In genomic region chr5:89320441-89320840, GRCh38 we compare ENCODE assay signal across 28 cellular contexts.
"Had no signal": no experiment of that assay in that cellular context is flagged by ENCODE, and none has a peak within 500 bp of the region (broad histone marks: within the 10 kb centered on the region; RNA-seq: fewer than 3 reads in every experiment).

No MANE protein-coding gene starts in this region.

- H3K36me3 ChIP-seq: breast epithelium, Peyer's patch, SJSA1 had no signal

- DNase-seq: activated CD4-positive, alpha-beta T cell treated with anti-CD3 and anti-CD28 coated beads for 48 hours; activated CD4-positive, alpha-beta T cell treated with anti-CD3 and anti-CD28 coated beads, Interleukin-2, amount 50 U/mL, for 48 hours; activated CD4-positive, CD25-positive, alpha-beta regulatory T cell treated with anti-CD3 and anti-CD28 coated beads, Interleukin-2, amount 50 U/mL, for 72 hours; activated CD8-positive, alpha-beta memory T cell treated with anti-CD3 and anti-CD28 coated beads, Interleukin-2, amount 10 ng/mL, durations not matched to agents 7 days and 5 days; activated effector memory CD4-positive, alpha-beta T cell treated with anti-CD3 and anti-CD28 coated beads, Interleukin-2, amount 50 U/mL, for 16 hours; activated naive CD4-positive, alpha-beta T cell treated with anti-CD3 and anti-CD28 coated beads for 36 hours; activated naive CD8-positive, alpha-beta T cell treated with anti-CD3 and anti-CD28 coated beads, Interleukin-2, amount 10 ng/mL, durations not matched to agents 7 days and 5 days; activated T-cell treated with anti-CD3 and anti-CD28 coated beads, Interleukin-2, amount 50 U/mL, for 24 hours; aorta; caudate nucleus; KBM-7; NCI-H1092; NCI-H1417; NCI-H2029; NCI-H2107; NCI-H2171 treated with DMSO at 0.1 percent for 48 hours; NCI-H226; NCI-H526; NCI-H774; Peyer's patch; SHP77; T-helper 9 cell had no signal

- H3K27ac ChIP-seq: breast epithelium, Peyer's patch, SJSA1 had no signal

- H3K36me3 Mint-ChIP-seq: activated CD8-positive, alpha-beta memory T cell treated with anti-CD3 and anti-CD28 coated beads, Interleukin-2, amount 10 ng/mL, durations not matched to agents 7 days and 5 days; activated naive CD8-positive, alpha-beta T cell treated with anti-CD3 and anti-CD28 coated beads, Interleukin-2, amount 10 ng/mL, durations not matched to agents 7 days and 5 days; WTC11 had no signal

- H3K4me3 Mint-ChIP-seq: activated CD8-positive, alpha-beta memory T cell treated with anti-CD3 and anti-CD28 coated beads, Interleukin-2, amount 10 ng/mL, durations not matched to agents 7 days and 5 days; activated naive CD4-positive, alpha-beta T cell treated with anti-CD3 and anti-CD28 coated beads for 36 hours; activated naive CD8-positive, alpha-beta T cell treated with anti-CD3 and anti-CD28 coated beads, Interleukin-2, amount 10 ng/mL, durations not matched to agents 7 days and 5 days; activated T-cell treated with anti-CD3 and anti-CD28 coated beads, Interleukin-2, amount 50 U/mL, for 24 hours; activated T-helper 1 cell treated with anti-CD3 and anti-CD28 coated beads, Interleukin-12 subunit alpha, Interleukin-12 subunit beta, Interleukin-2, Interleukin-4 antibody, amounts not matched to agents 30 ng/mL and 10 ng/mL and 1 ng/mL, durations not matched to agents 14 hours and 24 hours and 36 hours; T-helper 1 cell treated with Interleukin-12 subunit alpha and Interleukin-12 subunit beta and Interleukin-4 antibody, amounts not matched to agents 30 μg/mL and 1 μg/mL, for 36 hours; WTC11 had no signal

- H3K4me1 ChIP-seq: breast epithelium, Peyer's patch, SJSA1 had no signal

- H3K4me1 Mint-ChIP-seq: activated CD8-positive, alpha-beta memory T cell treated with anti-CD3 and anti-CD28 coated beads, Interleukin-2, amount 10 ng/mL, durations not matched to agents 7 days and 5 days; activated naive CD8-positive, alpha-beta T cell treated with anti-CD3 and anti-CD28 coated beads, Interleukin-2, amount 10 ng/mL, durations not matched to agents 7 days and 5 days had no signal

- H3K9me3 Mint-ChIP-seq: activated T-helper 1 cell treated with anti-CD3 and anti-CD28 coated beads, Interleukin-12 subunit alpha, Interleukin-12 subunit beta, Interleukin-2, Interleukin-4 antibody, amounts not matched to agents 30 ng/mL and 10 ng/mL and 1 ng/mL, durations not matched to agents 14 hours and 24 hours and 36 hours had no signal

- H3K4me3 ChIP-seq: breast epithelium, Peyer's patch, SJSA1 had no signal

- ATAC-seq: activated CD8-positive, alpha-beta memory T cell treated with anti-CD3 and anti-CD28 coated beads, Interleukin-2, amount 10 ng/mL, durations not matched to agents 7 days and 5 days; SK-N-SH treated with all-trans-retinoic acid at 6 μM for 48 hours; WTC11 had no signal

- H3K27me3 ChIP-seq: breast epithelium, Peyer's patch, SJSA1 had no signal

- H3K27me3 Mint-ChIP-seq: activated CD8-positive, alpha-beta memory T cell treated with anti-CD3 and anti-CD28 coated beads, Interleukin-2, amount 10 ng/mL, durations not matched to agents 7 days and 5 days; activated naive CD8-positive, alpha-beta T cell treated with anti-CD3 and anti-CD28 coated beads, Interleukin-2, amount 10 ng/mL, durations not matched to agents 7 days and 5 days; activated T-cell treated with anti-CD3 and anti-CD28 coated beads, Interleukin-2, amount 50 U/mL, for 24 hours had no signal

- H3K9me3 ChIP-seq: breast epithelium, Peyer's patch, SJSA1 had no signal

- H3K27ac Mint-ChIP-seq: activated CD8-positive, alpha-beta memory T cell treated with anti-CD3 and anti-CD28 coated beads, Interleukin-2, amount 10 ng/mL, durations not matched to agents 7 days and 5 days; activated naive CD4-positive, alpha-beta T cell treated with anti-CD3 and anti-CD28 coated beads for 36 hours; activated naive CD8-positive, alpha-beta T cell treated with anti-CD3 and anti-CD28 coated beads, Interleukin-2, amount 10 ng/mL, durations not matched to agents 7 days and 5 days; activated T-cell treated with anti-CD3 and anti-CD28 coated beads, Interleukin-2, amount 50 U/mL, for 24 hours; activated T-helper 1 cell treated with anti-CD3 and anti-CD28 coated beads, Interleukin-12 subunit alpha, Interleukin-12 subunit beta, Interleukin-2, Interleukin-4 antibody, amounts not matched to agents 30 ng/mL and 10 ng/mL and 1 ng/mL, durations not matched to agents 14 hours and 24 hours and 36 hours; T-helper 1 cell treated with Interleukin-12 subunit alpha and Interleukin-12 subunit beta and Interleukin-4 antibody, amounts not matched to agents 30 μg/mL and 1 μg/mL, for 36 hours; WTC11 had no signal
